Comparison of ENCODE assay signal across 27 cellular contexts in genomic region chrX:9519546-9520210, GRCh38. TPM values are rescaled to one million over a fixed set of nuclear protein-coding genes. Genes with fewer than 3 reads are reported as not detected.
DNase-seq lines count a peak whose midpoint lies in the region; ATAC-seq and TF ChIP-seq lines count a peak whose summit lies in the region.
"Had no signal": no experiment of that assay in that cellular context is flagged by ENCODE, and none has a peak within 500 bp of the region (broad histone marks: within the 10 kb centered on the region; RNA-seq: fewer than 3 reads in every experiment).

No MANE protein-coding gene starts in this region.

- no peak for TF ChIP-seq POLR2A in erythroblast (IDR thresholded peaks at IDR 0.05; ENCODE audit: low read length)

- H3K4me1 ChIP-seq in stomach smooth muscle (ENCODE audit: control insufficient read depth, insufficient read depth, low read length) (peaks cover 16% of the 10 kb centered on the region), smooth muscle cell (ENCODE audit: low read depth) (peaks cover 9% of the 10 kb centered on the region)
- H3K4me1 ChIP-seq: SJCRH30 had no signal

- ATAC-seq in GM21576 (IDR thresholded peaks at IDR 0.05; ENCODE audit: unreplicated experiment): no peak
- ATAC-seq: activated CD4-positive, CD25-positive, alpha-beta regulatory T cell treated with anti-CD3 and anti-CD28 coated beads, Interleukin-2, amount 50 U/mL, for 24 hours; activated CD8-positive, alpha-beta T cell treated with anti-CD3 and anti-CD28 coated beads for 36 hours; activated naive CD8-positive, alpha-beta T cell treated with anti-CD3 and anti-CD28 coated beads, Interleukin-2, amount 50 U/mL, for 24 hours; Panc1; stimulated activated naive CD8-positive, alpha-beta T cell treated with anti-CD3 and anti-CD28 coated beads, Interleukin-15, Interleukin-2, amounts not matched to agents 100 U/mL and 50 U/mL, for 24 hours had no signal

- H3K4me3 ChIP-seq in stomach smooth muscle (ENCODE audit: low read length in 2 of 2) (peak overlapping the region in 1 of 2 donors; percentile 11), smooth muscle cell (no peak overlapping the region)
- H3K4me3 ChIP-seq: SJCRH30 had no signal

- peaks cover 34% of the 10 kb centered on the region for H4K20me1 ChIP-seq in smooth muscle cell (ENCODE audit: low read depth)

- H3K4me3 Mint-ChIP-seq in mesothelial cell of epicardium: no peak overlapping the region
- H3K4me3 Mint-ChIP-seq: activated CD8-positive, alpha-beta T cell treated with anti-CD3 and anti-CD28 coated beads for 36 hours; activated naive CD8-positive, alpha-beta T cell treated with anti-CD3 and anti-CD28 coated beads, Interleukin-2, amount 50 U/mL, for 24 hours; CD4-positive, alpha-beta memory T cell had no signal

- peak overlapping the region in 1 of 2 donors; percentile 53 for H3K9ac ChIP-seq in stomach smooth muscle (ENCODE audit: low read length in 2 of 2)
- no peak overlapping the region for H3K9ac ChIP-seq in smooth muscle cell (ENCODE audit: low read depth)
- H3K9ac ChIP-seq: KMS-11 had no signal

- H3K27ac ChIP-seq in stomach smooth muscle (ENCODE audit: low read length): peak overlapping the region; percentile 41
- H3K27ac ChIP-seq in smooth muscle cell (ENCODE audit: low read depth): no peak overlapping the region
- H3K27ac ChIP-seq: KMS-11, neutrophil, SJCRH30 had no signal

- H3F3A ChIP-seq in smooth muscle cell (ENCODE audit: low read depth): no peaks in the 10 kb centered on the region

- 68% methylated on average over 8 of the region's 8 CpGs for WGBS in smooth muscle cell (ENCODE audit: low lambda C conversion rate)

- no peak for TF ChIP-seq CTCF in mesothelial cell of epicardium (IDR thresholded peaks at IDR 0.05; ENCODE audit: unreplicated experiment)
- TF ChIP-seq CTCF in smooth muscle cell (IDR thresholded peaks at IDR 0.05; ENCODE audit: borderline replicate concordance, insufficient read depth, poor library complexity, severe bottlenecking): no peak

- H2AFZ ChIP-seq in smooth muscle cell (ENCODE audit: low read depth): no peak overlapping the region

- no peaks in the 10 kb centered on the region for H3K27me3 Mint-ChIP-seq in mesothelial cell of epicardium (ENCODE audit: low read depth)
- H3K27me3 Mint-ChIP-seq: activated CD8-positive, alpha-beta T cell treated with anti-CD3 and anti-CD28 coated beads for 36 hours; activated naive CD8-positive, alpha-beta T cell treated with anti-CD3 and anti-CD28 coated beads, Interleukin-2, amount 50 U/mL, for 24 hours; CD4-positive, alpha-beta memory T cell had no signal

- H3K27me3 ChIP-seq in stomach smooth muscle (ENCODE audit: control insufficient read depth in 1 of 2, insufficient read depth in 2 of 2, low read length in 2 of 2) (peaks cover 0 to 5% of the 10 kb centered on the region in 2 donors), smooth muscle cell (ENCODE audit: low read depth) (no peaks in the 10 kb centered on the region)
- H3K27me3 ChIP-seq: neutrophil, SJCRH30 had no signal

- H3K79me2 ChIP-seq in smooth muscle cell (ENCODE audit: low read depth): no peaks in the 10 kb centered on the region

- H3K9me3 ChIP-seq in stomach smooth muscle (ENCODE audit: control insufficient read depth in 2 of 2, low read length in 2 of 2): no peaks in the 10 kb centered on the region
- H3K9me3 ChIP-seq in smooth muscle cell (replicated peaks; ENCODE audit: low read depth): peaks cover 3% of the 10 kb centered on the region
- H3K9me3 ChIP-seq: neutrophil, SJCRH30 had no signal

- H3K36me3 Mint-ChIP-seq in mesothelial cell of epicardium: peaks cover under 1% of the 10 kb centered on the region

- peak; percentile 17 for DNase-seq in GM03348 (ENCODE audit: low spot score)
- peak; percentile 23 to 38 for DNase-seq in erythroblast (lab: John Stamatoyannopoulos, UW)
- no peak for DNase-seq in mesothelial cell of epicardium (ENCODE audit: low spot score in 2 of 2, unreplicated experiment in 2 of 2)
- DNase-seq in activated CD4-positive, alpha-beta T cell treated with anti-CD3 and anti-CD28 coated beads, Interleukin-2, amount 50 U/mL, for 48 hours: no peak
- DNase-seq in smooth muscle cell (lab: John Stamatoyannopoulos, UW; ENCODE audit: unreplicated experiment): no peak
- DNase-seq: activated CD8-positive, alpha-beta T cell treated with anti-CD3 and anti-CD28 coated beads for 36 hours; activated effector memory CD4-positive, alpha-beta T cell treated with anti-CD3 and anti-CD28 coated beads, Interleukin-2, amount 50 U/mL, for 16 hours; activated naive CD8-positive, alpha-beta T cell treated with anti-CD3 and anti-CD28 coated beads, Interleukin-2, amount 50 U/mL, for 24 hours; activated T-cell treated with anti-CD3 and anti-CD28 coated beads for 4 hours; CD4-positive, alpha-beta memory T cell; DMS 273 treated with DMSO at 0.1 percent for 48 hours; effector memory CD4-positive, alpha-beta T cell; glutamatergic neuron; GOT3; mammary epithelial cell; NCI-H146; NCI-H524 treated with DMSO at 0.1 percent for 48 hours; retina; SJCRH30; stimulated activated CD4-positive, alpha-beta T cell treated with anti-CD3 and anti-CD28 coated beads, Interleukin-4, amount 100 ng/mL, for 4 hours; stimulated activated naive CD8-positive, alpha-beta T cell treated with anti-CD3 and anti-CD28 coated beads, Interleukin-15, Interleukin-2, amounts not matched to agents 100 U/mL and 50 U/mL, for 24 hours had no signal

- no peak overlapping the region for H3K4me2 ChIP-seq in smooth muscle cell
- H3K4me2 ChIP-seq: KMS-11 had no signal

- H3K27ac Mint-ChIP-seq in mesothelial cell of epicardium: peak overlapping the region; percentile 79
- H3K27ac Mint-ChIP-seq: activated CD8-positive, alpha-beta T cell treated with anti-CD3 and anti-CD28 coated beads for 36 hours; activated naive CD8-positive, alpha-beta T cell treated with anti-CD3 and anti-CD28 coated beads, Interleukin-2, amount 50 U/mL, for 24 hours had no signal

- H3K4me1 Mint-ChIP-seq in mesothelial cell of epicardium: peaks cover 39% of the 10 kb centered on the region

- peaks cover 4% of the 10 kb centered on the region for H3K9me3 Mint-ChIP-seq in mesothelial cell of epicardium
- H3K9me3 Mint-ChIP-seq: activated CD8-positive, alpha-beta T cell treated with anti-CD3 and anti-CD28 coated beads for 36 hours; activated naive CD8-positive, alpha-beta T cell treated with anti-CD3 and anti-CD28 coated beads, Interleukin-2, amount 50 U/mL, for 24 hours; CD4-positive, alpha-beta memory T cell had no signal

- H3K36me3 ChIP-seq in stomach smooth muscle (ENCODE audit: control insufficient read depth in 2 of 2, insufficient read depth in 2 of 2, low read length in 2 of 2) (no peaks in the 10 kb centered on the region), smooth muscle cell (ENCODE audit: low read depth) (no peaks in the 10 kb centered on the region)
- H3K36me3 ChIP-seq: neutrophil, SJCRH30 had no signal

RNA-seq across cellular contexts. Expression of gene TBL1X, which starts 54.8 kb away (rescaled TPM):
- total RNA-seq in mesothelial cell of epicardium (32.5 to 34.5 TPM (median 32.7 TPM) in 3 replicates), smooth muscle cell (9.0 and 23.9 TPM in 2 replicates)
- polyA plus RNA-seq in smooth muscle cell: 9.8 and 10.2 TPM in 2 replicates

Comparison
In these comparisons a context has a peak if more than half of its experiments do, and no peak if none do; other contexts are left out.
1. DNase-seq: peak in GM03348 (single experiment) and erythroblast (2 of 2); none in mesothelial cell of epicardium (0 of 2), activated CD4-positive, alpha-beta T cell treated with anti-CD3 and anti-CD28 coated beads, Interleukin-2, amount 50 U/mL, for 48 hours (0 of 2) and smooth muscle cell (single experiment).